In the genomic region with DNA sequence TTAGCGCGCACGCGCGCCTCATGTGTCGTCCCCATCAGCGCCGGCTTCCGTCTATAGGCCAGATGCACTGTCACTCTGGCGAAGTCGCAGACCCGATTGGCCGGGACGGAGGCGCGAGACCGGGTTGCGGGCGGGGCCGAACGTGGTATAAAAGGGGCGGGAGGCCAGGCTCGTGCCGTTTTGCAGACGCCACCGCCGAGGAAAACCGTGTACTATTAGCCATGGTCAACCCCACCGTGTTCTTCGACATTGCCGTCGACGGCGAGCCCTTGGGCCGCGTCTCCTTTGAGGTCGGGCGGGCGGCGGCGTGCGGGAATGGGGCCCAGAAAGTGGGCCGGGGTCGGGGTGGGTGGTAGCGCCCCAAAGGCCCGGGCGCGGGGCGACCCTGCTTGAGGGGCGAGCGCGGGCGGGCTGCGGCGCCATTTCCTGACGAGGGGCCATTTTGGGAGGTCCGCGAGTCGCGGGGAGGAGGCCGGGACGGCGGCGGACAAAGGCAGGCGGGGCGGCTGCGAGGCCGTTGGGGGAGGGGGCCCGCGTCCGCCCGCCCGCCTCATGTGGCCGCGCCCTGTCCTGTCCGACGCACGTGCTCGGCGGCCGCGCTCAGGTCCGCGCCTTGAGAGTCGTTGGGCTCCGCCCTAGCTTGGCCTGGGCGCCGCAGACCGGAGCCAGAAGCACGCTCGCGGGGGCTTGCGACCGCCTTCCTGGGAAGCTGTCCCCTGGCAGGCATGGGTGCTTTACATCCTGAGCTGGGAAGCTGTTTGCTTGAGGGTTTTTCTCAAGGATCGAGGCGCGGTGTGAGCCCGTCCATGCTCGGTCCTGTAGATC, we compare ENCODE assay signal across 8 cellular contexts. TPM values are rescaled to one million over a fixed set of nuclear protein-coding genes. Genes with fewer than 3 reads are reported as not detected.
DNase-seq lines count a peak whose midpoint lies in the region; ATAC-seq and TF ChIP-seq lines count a peak whose summit lies in the region.

PPIA (plus strand) TSS at position 178 of the 825 bp plus-strand sequence; CDS start at position 222, 44 bp downstream.

- peaks cover 49% of the 10 kb centered on the region for H3K36me3 Mint-ChIP-seq in activated CD4-positive, alpha-beta memory T cell treated with anti-CD3 and anti-CD28 coated beads for 36 hours

- H3K27me3 Mint-ChIP-seq in activated CD4-positive, alpha-beta memory T cell treated with anti-CD3 and anti-CD28 coated beads for 36 hours = no peaks in the 10 kb centered on the region

- WGBS in liver = under 1% methylated on average over 99 of the region's 99 CpGs

- DNase-seq in CD1c-positive myeloid dendritic cell (ENCODE audit: extremely low spot score) (peak; percentile 99), HK-2 (ENCODE audit: unreplicated experiment) (peak; percentile 99), NCI-H82 treated with DMSO at 0.1 percent for 48 hours (lab: John Stamatoyannopoulos, UW; ENCODE audit: unreplicated experiment) (peak; percentile 92), dermis microvascular lymphatic vessel endothelial cell (ENCODE audit: low read depth in 2 of 2) (peak; percentile 98)
- DNase-seq in activated CD4-positive, alpha-beta memory T cell treated with anti-CD3 and anti-CD28 coated beads for 36 hours = peak; percentile 99
- DNase-seq in stimulated activated CD4-positive, alpha-beta T cell treated with anti-CD3 and anti-CD28 coated beads, Interleukin-4, amount 100 ng/mL, for 1 hour = peak; percentile 98

- no peaks in the 10 kb centered on the region for H3K9me3 Mint-ChIP-seq in activated CD4-positive, alpha-beta memory T cell treated with anti-CD3 and anti-CD28 coated beads for 36 hours

- peak within 1 kb of the TSS; percentile 61 to 94 (median 92) for H3K4me3 ChIP-seq in liver (ENCODE audit: low read depth in 1 of 3, low read length in 3 of 3)

- CTCF ChIA-PET in activated CD4-positive, alpha-beta memory T cell treated with anti-CD3 and anti-CD28 coated beads for 36 hours (lab: Charles Lee) = interaction anchor here (0.9 kb wide), 1 partner anchor 190 kb away, joined by 3 read pairs; the partner anchor contains the start of gene OGDH

- peaks cover 3 to 17% (median 10%) of the 10 kb centered on the region in 4 donors for H3K4me1 ChIP-seq in liver (ENCODE audit: control insufficient read depth in 4 of 4, insufficient read depth in 4 of 4, low read length in 3 of 4)

- peak within 1 kb of the TSS; percentile 99 for H3K27ac Mint-ChIP-seq in activated CD4-positive, alpha-beta memory T cell treated with anti-CD3 and anti-CD28 coated beads for 36 hours

- intact Hi-C loops in activated CD4-positive, alpha-beta memory T cell treated with anti-CD3 and anti-CD28 coated beads for 36 hours (cut with micrococcal nuclease) = loop anchor here (1.0 to 5.0 kb wide), 10 partner anchors 48 to 336 kb away; partner anchors contain the start of genes H2AZ2, NUDCD3, OGDH and PURB

- peak within 1 kb of the TSS; percentile 97 for H3K4me3 Mint-ChIP-seq in activated CD4-positive, alpha-beta memory T cell treated with anti-CD3 and anti-CD28 coated beads for 36 hours

- no peaks in the 10 kb centered on the region for H3K27me3 ChIP-seq in liver (ENCODE audit: control insufficient read depth in 4 of 4, insufficient read depth in 4 of 4, low read length in 3 of 4)

- H3K9me3 ChIP-seq in liver (ENCODE audit: control insufficient read depth in 4 of 4, low read length in 3 of 4) = no peaks in the 10 kb centered on the region

- H3K27ac ChIP-seq in liver (ENCODE audit: low read depth in 1 of 2, low read length in 2 of 2) = peak within 1 kb of the TSS; percentile 90 to 100

- peaks cover 6 to 20% (median 15%) of the 10 kb centered on the region in 4 donors for H3K36me3 ChIP-seq in liver (ENCODE audit: control insufficient read depth in 4 of 4, insufficient read depth in 3 of 4, low read depth in 1 of 4, low read length in 3 of 4)

- ATAC-seq in GM19438 (IDR thresholded peaks at IDR 0.05; ENCODE audit: low read depth, unreplicated experiment) = peak; percentile 91

- TF ChIP-seq RAD21 in liver (IDR thresholded peaks at IDR 0.05) = no peak

- POLR2A ChIA-PET in activated CD4-positive, alpha-beta memory T cell treated with anti-CD3 and anti-CD28 coated beads for 36 hours (lab: Charles Lee) = interaction anchor here (0.6 to 3.9 kb wide), 17 partner anchors 27 to 314 kb away, joined by 3 to 34 read pairs (median 5); partner anchors contain the start of genes H2AZ2, OGDH, PURB and TMED4

- peak within 1 kb of the TSS; percentile 86 to 97 for H3K9ac ChIP-seq in liver (ENCODE audit: low read depth in 1 of 2, low read length in 2 of 2)

- H3K4me1 Mint-ChIP-seq in activated CD4-positive, alpha-beta memory T cell treated with anti-CD3 and anti-CD28 coated beads for 36 hours (ENCODE audit: low read depth) = peaks cover 29% of the 10 kb centered on the region

- TF ChIP-seq CTCF in liver (IDR thresholded peaks at IDR 0.05; ENCODE audit: low read depth, low read length, missing input control) = no peak

TF ChIP-seq in liver, 16 proteins besides CTCF, POLR2A, EP300 and RAD21:
- TF ChIP-seq EGR1 (IDR thresholded peaks at IDR 0.05; ENCODE audit: low read depth in 2 of 2) (no peak), GABPA (IDR thresholded peaks at IDR 0.05 in 1 of 2, conservative IDR thresholded peaks at IDR 0.05 in 1 of 2) (peak in 1 of 2 donors; percentile 3), SP1 (IDR thresholded peaks at IDR 0.05) (peak; percentile 93), FOXA2 (IDR thresholded peaks at IDR 0.05) (no peak), REST (IDR thresholded peaks at IDR 0.05) (peak; percentile 61), ZBTB33 (IDR thresholded peaks at IDR 0.05) (no peak), HNF4A (conservative IDR thresholded peaks at IDR 0.05) (no peak), NR2F2 (IDR thresholded peaks at IDR 0.05) (no peak), JUND (IDR thresholded peaks at IDR 0.05) (no peak), FOXA1 (IDR thresholded peaks at IDR 0.05) (no peak), TAF1 (conservative IDR thresholded peaks at IDR 0.05) (peak; percentile 64), YY1 (IDR thresholded peaks at IDR 0.05) (peak; percentile 5), RXRA (IDR thresholded peaks at IDR 0.05) (no peak), HNF4G (IDR thresholded peaks at IDR 0.05) (no peak)
- TF ChIP-seq, protein P1, sequence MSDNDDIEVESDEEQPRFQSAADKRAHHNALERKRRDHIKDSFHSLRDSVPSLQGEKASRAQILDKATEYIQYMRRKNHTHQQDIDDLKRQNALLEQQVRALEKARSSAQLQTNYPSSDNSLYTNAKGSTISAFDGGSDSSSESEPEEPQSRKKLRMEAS (IDR thresholded peaks at IDR 0.05) = peak; percentile 51
- TF ChIP-seq, protein P2, sequence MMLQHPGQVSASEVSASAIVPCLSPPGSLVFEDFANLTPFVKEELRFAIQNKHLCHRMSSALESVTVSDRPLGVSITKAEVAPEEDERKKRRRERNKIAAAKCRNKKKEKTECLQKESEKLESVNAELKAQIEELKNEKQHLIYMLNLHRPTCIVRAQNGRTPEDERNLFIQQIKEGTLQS (IDR thresholded peaks at IDR 0.05) = no peak

RNA-seq across cellular contexts. Expression of gene PPIA, which starts in this region (rescaled TPM):
- 1,000 to 10,000 TPM; 3,158 to 3,182 TPM for total RNA-seq in activated CD4-positive, alpha-beta memory T cell treated with anti-CD3 and anti-CD28 coated beads for 36 hours
- total RNA-seq in dermis microvascular lymphatic vessel endothelial cell = 1,887 and 2,487 TPM in 2 replicates
- total RNA-seq in liver = 1,000 to 10,000 TPM in 1 of 2 donors, 100 to 1,000 TPM in 1; 834 to 1,873 TPM
- polyA plus RNA-seq in liver = 1,000 to 10,000 TPM; 1,362 to 1,437 TPM

Comparison
In these comparisons a context has a peak if more than half of its experiments do, and no peak if none do; other contexts are left out.
1. Peak in every context shown above with its lines: DNase-seq, ATAC-seq, H3K4me3 ChIP-seq and H3K27ac ChIP-seq.